Comparison of ENCODE assay signal across 25 cellular contexts in genomic region chr10:132925071-132925561, GRCh38. TPM values are rescaled to one million over a fixed set of nuclear protein-coding genes. Genes with fewer than 3 reads are reported as not detected.
"Had no signal": no experiment of that assay in that cellular context is flagged by ENCODE, and none has a peak within 500 bp of the region (broad histone marks: within the 10 kb centered on the region; RNA-seq: fewer than 3 reads in every experiment).

No MANE protein-coding gene starts in this region.

- ATAC-seq: left lobe of liver; psoas muscle; stimulated activated naive B cell treated with anti-CD40 and anti-IgM and Interleukin-4, amounts not matched to agents 10 μg/mL and 1 μg/mL and 100 μg/mL, for 72 hours; upper lobe of right lung had no signal

- H3K9me3 ChIP-seq: ovary, psoas muscle, sigmoid colon, testis, tibial nerve, upper lobe of right lung had no signal

- DNase-seq: central memory CD4-positive, alpha-beta T cell; cortex of kidney; effector CD8-positive, alpha-beta T cell; foreskin melanocyte; head of caudate nucleus; hippocampal formation; kidney glomerular epithelial cell; mesendoderm; naive B cell; nucleus accumbens; retina; sigmoid colon; stimulated activated CD4-positive, alpha-beta T cell treated with anti-CD3 and anti-CD28 coated beads, Interleukin-2, amount 100 ng/mL, for 24 hours; stimulated activated CD4-positive, alpha-beta T cell treated with anti-CD3 and anti-CD28 coated beads, Interleukin-4, amount 100 ng/mL, for 4 hours; stimulated activated naive B cell treated with anti-CD40 and anti-IgM and Interleukin-4, amounts not matched to agents 10 μg/mL and 1 μg/mL and 100 μg/mL, for 72 hours; stimulated activated naive CD8-positive, alpha-beta T cell treated with anti-CD3 and anti-CD28 coated beads, Interleukin-15, amount 100 ng/mL, for 72 hours; testis had no signal

- H3K4me1 ChIP-seq: psoas muscle, sigmoid colon, testis, tibial nerve, upper lobe of right lung had no signal

- H3K27me3 ChIP-seq: dorsolateral prefrontal cortex, ovary, testis, tibial nerve, upper lobe of right lung had no signal

- H3K36me3 ChIP-seq: ovary, sigmoid colon, tibial nerve, upper lobe of right lung had no signal

- H3K4me3 ChIP-seq: dorsolateral prefrontal cortex, ovary, psoas muscle, sigmoid colon, skin epidermis, testis, tibial nerve, upper lobe of right lung had no signal

- H3K27ac ChIP-seq: ovary, psoas muscle, sigmoid colon, skin epidermis, testis, tibial nerve, upper lobe of right lung had no signal

RNA-seq across cellular contexts. Expression of gene CFAP46, which starts 17.3 kb away (rescaled TPM):
- total RNA-seq: subcutaneous adipose tissue had no signal
